Comparison of ENCODE assay signal across 17 cellular contexts in genomic region chr12:13564266-13564810, GRCh38.
DNase-seq lines count a peak whose midpoint lies in the region; TF ChIP-seq lines count a peak whose summit lies in the region.
"Had no signal": no experiment of that assay in that cellular context is flagged by ENCODE, and none has a peak within 500 bp of the region (broad histone marks: within the 10 kb centered on the region; RNA-seq: fewer than 3 reads in every experiment).

No MANE protein-coding gene starts in this region.

- TF ChIP-seq CTCF in 22Rv1 (IDR thresholded peaks at IDR 0.05) (peak; percentile 27), C4-2B (conservative IDR thresholded peaks at IDR 0.05) (peak; percentile 48), LNCAP (IDR thresholded peaks at IDR 0.05) (peak; percentile 48; the same call in 1 of the 2 replicates), neural crest cell (conservative IDR thresholded peaks at IDR 0.05) (no peak)

- DNase-seq in neural crest cell (ENCODE audit: low read depth, low spot score) (no peak), NCI-H345 treated with DMSO at 0.1 percent for 48 hours (lab: John Stamatoyannopoulos, UW; ENCODE audit: unreplicated experiment) (no peak), SHP77 treated with DMSO at 0.1 percent for 48 hours (lab: John Stamatoyannopoulos, UW) (no peak), epidermal melanocyte (ENCODE audit: insufficient read length, low spot score) (no peak)
- DNase-seq: AML-193; CD4-positive, alpha-beta memory T cell; DMS153; DMS79; GDM1; GM23248; HFFc6 had no signal

- peaks cover 9% of the 10 kb centered on the region for H3K9me3 Mint-ChIP-seq in neural crest cell

- peaks cover 8% of the 10 kb centered on the region for H3K36me3 Mint-ChIP-seq in neural crest cell (ENCODE audit: low read depth)
- H3K36me3 Mint-ChIP-seq: CD14-positive monocyte; CD4-positive, alpha-beta memory T cell; IgD-negative memory B cell had no signal

- no peak overlapping the region for H3K4me3 Mint-ChIP-seq in neural crest cell
- H3K4me3 Mint-ChIP-seq: CD14-positive monocyte; CD4-positive, alpha-beta memory T cell; HFFc6; IgD-negative memory B cell had no signal

- peaks cover 7% of the 10 kb centered on the region for H3K4me1 Mint-ChIP-seq in neural crest cell
- H3K4me1 Mint-ChIP-seq: CD14-positive monocyte; CD4-positive, alpha-beta memory T cell; IgD-negative memory B cell had no signal

- H3K27ac Mint-ChIP-seq in neural crest cell (ENCODE audit: unreplicated experiment), result peak overlapping the region; percentile 86
- H3K27ac Mint-ChIP-seq: CD14-positive monocyte; CD4-positive, alpha-beta memory T cell; HFFc6; IgD-negative memory B cell had no signal

- H3K27me3 Mint-ChIP-seq in neural crest cell (ENCODE audit: low read depth), result peaks cover 48% of the 10 kb centered on the region

- H3K27ac ChIP-seq in 22Rv1 (no peak overlapping the region), C4-2B (no peak overlapping the region)
- H3K27ac ChIP-seq: A549, GM23248 had no signal
